Comparison of ENCODE assay signal across 17 cellular contexts in genomic region chr7:662576-662975, GRCh38.
DNase-seq lines count a peak whose midpoint lies in the region; ATAC-seq, FAIRE-seq and TF ChIP-seq lines count a peak whose summit lies in the region.
"Had no signal": no experiment of that assay in that cellular context is flagged by ENCODE, and none has a peak within 500 bp of the region (broad histone marks: within the 10 kb centered on the region; RNA-seq: fewer than 3 reads in every experiment).

No MANE protein-coding gene starts in this region.

- H4K91ac ChIP-seq in H1 (replicated peaks; ENCODE audit: insufficient read length, low read length) = no peak overlapping the region

- TF ChIP-seq POLR2A in H1 (IDR thresholded peaks at IDR 0.05; ENCODE audit: control extremely low read depth in 1 of 2, low read depth in 2 of 2, low read length in 2 of 2) = no peak

- H4K20me1 ChIP-seq in H1 (replicated peaks in 1 of 2; ENCODE audit: control insufficient read depth in 1 of 2, insufficient read depth in 2 of 2, low read length in 2 of 2) = peaks cover 0 to 4% of the 10 kb centered on the region in 2 experiments

- peaks cover 10% of the 10 kb centered on the region for H3K36me3 Mint-ChIP-seq in activated CD4-positive, alpha-beta T cell treated with anti-CD3 and anti-CD28 coated beads for 36 hours (ENCODE audit: low read depth)
- H3K36me3 Mint-ChIP-seq in activated CD8-positive, alpha-beta T cell treated with anti-CD3 and anti-CD28 coated beads, Interleukin-2, amount 10 ng/mL, durations not matched to agents 7 days and 5 days (ENCODE audit: low read depth) = peaks cover 15% of the 10 kb centered on the region
- no peaks in the 10 kb centered on the region for H3K36me3 Mint-ChIP-seq in stimulated activated effector memory CD8-positive, alpha-beta T cell treated with anti-CD3 and anti-CD28 coated beads, Interleukin-12 subunit alpha, Interleukin-12 subunit beta, amount 100 ng/mL, for 72 hours

- no peak overlapping the region for H2BK12ac ChIP-seq in H1 (ENCODE audit: low read depth, low read length)

- no peak overlapping the region for H3K14ac ChIP-seq in H1 (ENCODE audit: insufficient read length)

- H3K27me3 Mint-ChIP-seq in activated CD4-positive, alpha-beta T cell treated with anti-CD3 and anti-CD28 coated beads for 36 hours = no peaks in the 10 kb centered on the region
- no peaks in the 10 kb centered on the region for H3K27me3 Mint-ChIP-seq in activated CD8-positive, alpha-beta T cell treated with anti-CD3 and anti-CD28 coated beads, Interleukin-2, amount 10 ng/mL, durations not matched to agents 7 days and 5 days (ENCODE audit: low read depth)

- peaks cover 0 to 4% of the 10 kb centered on the region in 2 experiments; a peak in 1 of 4 replicates for H3K79me2 ChIP-seq in H1 (ENCODE audit: control insufficient read depth in 1 of 2, insufficient read depth in 2 of 2, low read length in 2 of 2)

- intact Hi-C loops in activated CD4-positive, alpha-beta T cell treated with anti-CD3 and anti-CD28 coated beads for 36 hours (cut with DNase I, micrococcal nuclease) = no loop called here

- peak overlapping the region; percentile 86; the same call in 1 of the 2 replicates for H4K8ac ChIP-seq in H1 (ENCODE audit: extremely low read depth, insufficient read depth, low read length)

- peaks cover 4% of the 10 kb centered on the region; the same call in 1 of the 2 replicates for H3K23me2 ChIP-seq in H1 (ENCODE audit: low read depth, low read length)

- peaks cover 5% of the 10 kb centered on the region for H3K9me3 Mint-ChIP-seq in activated CD4-positive, alpha-beta T cell treated with anti-CD3 and anti-CD28 coated beads for 36 hours (ENCODE audit: low read depth)
- peaks cover 4% of the 10 kb centered on the region for H3K9me3 Mint-ChIP-seq in activated CD8-positive, alpha-beta T cell treated with anti-CD3 and anti-CD28 coated beads, Interleukin-2, amount 10 ng/mL, durations not matched to agents 7 days and 5 days (ENCODE audit: insufficient read depth)
- peaks cover 3% of the 10 kb centered on the region for H3K9me3 Mint-ChIP-seq in stimulated activated effector memory CD8-positive, alpha-beta T cell treated with anti-CD3 and anti-CD28 coated beads, Interleukin-12 subunit alpha, Interleukin-12 subunit beta, amount 100 ng/mL, for 72 hours

- H3K27ac Mint-ChIP-seq in activated CD4-positive, alpha-beta T cell treated with anti-CD3 and anti-CD28 coated beads for 36 hours = peak overlapping the region; percentile 5
- peak overlapping the region; percentile 52 for H3K27ac Mint-ChIP-seq in activated CD8-positive, alpha-beta T cell treated with anti-CD3 and anti-CD28 coated beads, Interleukin-2, amount 10 ng/mL, durations not matched to agents 7 days and 5 days
- peak overlapping the region; percentile 83 for H3K27ac Mint-ChIP-seq in stimulated activated effector memory CD8-positive, alpha-beta T cell treated with anti-CD3 and anti-CD28 coated beads, Interleukin-12 subunit alpha, Interleukin-12 subunit beta, amount 100 ng/mL, for 72 hours

- no peak for TF ChIP-seq EP300 in H1 (IDR thresholded peaks at IDR 0.05; ENCODE audit: borderline replicate concordance in 1 of 2, low read depth in 2 of 2, low read length in 2 of 2)

- no peak for TF ChIP-seq RAD21 in H1 (IDR thresholded peaks at IDR 0.05 in 1 of 2, conservative IDR thresholded peaks at IDR 0.05 in 1 of 2; ENCODE audit: low read depth in 2 of 2, low read length in 2 of 2)

- H3K56ac ChIP-seq in H1 (replicated peaks; ENCODE audit: insufficient read length, low read depth, low read length) = no peak overlapping the region

- H3K27ac ChIP-seq in H1 (ENCODE audit: low read depth, low read length) = no peak overlapping the region
- H3K27ac ChIP-seq: 22Rv1 had no signal

- H2BK5ac ChIP-seq in H1 (ENCODE audit: low read depth, low read length) = no peak overlapping the region

- H3K79me1 ChIP-seq in H1 (ENCODE audit: low read depth, low read length) = no peaks in the 10 kb centered on the region

- no peak for TF ChIP-seq CTCF in H1 (IDR thresholded peaks at IDR 0.05; ENCODE audit: control extremely low read depth in 1 of 3, insufficient read depth in 1 of 3, low read depth in 1 of 3, low read length in 3 of 3)

- H3K4me1 ChIP-seq in H1 (replicated peaks in 1 of 4; ENCODE audit: control insufficient read depth in 3 of 4, insufficient read depth in 4 of 4, low read length in 3 of 4) = peaks cover 3 to 28% (median 19%) of the 10 kb centered on the region in 4 experiments

- no peak overlapping the region for H3K4me2 ChIP-seq in H1 (ENCODE audit: insufficient read depth in 1 of 2, low read depth in 2 of 2, low read length in 2 of 2)

- POLR2A ChIA-PET in activated CD4-positive, alpha-beta T cell treated with anti-CD3 and anti-CD28 coated beads for 36 hours (lab: Charles Lee) = no interaction called here
- POLR2A ChIA-PET in activated CD8-positive, alpha-beta T cell treated with anti-CD3 and anti-CD28 coated beads, Interleukin-2, amount 10 ng/mL, durations not matched to agents 7 days and 5 days (lab: Charles Lee) = interaction anchor here (0.7 kb wide), 1 partner anchor 278 kb away, joined by 3 read pairs; no protein-coding TSS in a partner anchor
- POLR2A ChIA-PET in H1 (lab: Charles Lee; ENCODE audit: partially characterized antibody) = no interaction called here

- WGBS in H1 (ENCODE audit: extremely low coverage in 1 of 2, insufficient coverage in 1 of 2, insufficient read length in 1 of 2, insufficient replicate concordance in 2 of 2, low coverage in 1 of 2, low lambda C conversion rate in 2 of 2, missing lambda C conversion rate in 1 of 2), 2 experiments = 81% methylated on average over 4 of the region's 4 CpGs; no CpG with 5 or more reads in 1 of the 2 experiments

- no peak overlapping the region for H2AK5ac ChIP-seq in H1 (ENCODE audit: low read depth, low read length)

- H3K36me3 ChIP-seq in H1 (ENCODE audit: control insufficient read depth in 2 of 4, insufficient read depth in 4 of 4, low read length in 3 of 4) = peaks cover 0 to 5% (median 0%) of the 10 kb centered on the region in 4 experiments; a peak in 2 of 8 replicates
- H3K36me3 ChIP-seq: MG63 had no signal

- no peak overlapping the region for H3K4ac ChIP-seq in H1 (replicated peaks; ENCODE audit: insufficient read length, low read depth, low read length)

- no peak overlapping the region for H4K5ac ChIP-seq in H1 (ENCODE audit: insufficient read length, low read depth, low read length)

- peaks cover 11% of the 10 kb centered on the region for H3K4me1 Mint-ChIP-seq in activated CD4-positive, alpha-beta T cell treated with anti-CD3 and anti-CD28 coated beads for 36 hours
- H3K4me1 Mint-ChIP-seq in activated CD8-positive, alpha-beta T cell treated with anti-CD3 and anti-CD28 coated beads, Interleukin-2, amount 10 ng/mL, durations not matched to agents 7 days and 5 days (ENCODE audit: low read depth) = peaks cover 10% of the 10 kb centered on the region
- H3K4me1 Mint-ChIP-seq in stimulated activated effector memory CD8-positive, alpha-beta T cell treated with anti-CD3 and anti-CD28 coated beads, Interleukin-12 subunit alpha, Interleukin-12 subunit beta, amount 100 ng/mL, for 72 hours = peaks cover 12% of the 10 kb centered on the region

- H3K27me3 ChIP-seq in H1 (replicated peaks in 1 of 4; ENCODE audit: control insufficient read depth in 3 of 4, extremely low read depth in 1 of 4, insufficient read depth in 3 of 4, low read length in 3 of 4) = no peaks in the 10 kb centered on the region
- H3K27me3 ChIP-seq: MG63 had no signal

- H3K4me3 Mint-ChIP-seq in activated CD4-positive, alpha-beta T cell treated with anti-CD3 and anti-CD28 coated beads for 36 hours = no peak overlapping the region
- H3K4me3 Mint-ChIP-seq in activated CD8-positive, alpha-beta T cell treated with anti-CD3 and anti-CD28 coated beads, Interleukin-2, amount 10 ng/mL, durations not matched to agents 7 days and 5 days = no peak overlapping the region
- H3K4me3 Mint-ChIP-seq in stimulated activated effector memory CD8-positive, alpha-beta T cell treated with anti-CD3 and anti-CD28 coated beads, Interleukin-12 subunit alpha, Interleukin-12 subunit beta, amount 100 ng/mL, for 72 hours = no peak overlapping the region

- no peak overlapping the region for H3K18ac ChIP-seq in H1 (ENCODE audit: extremely low read depth, low read length)

- no peak overlapping the region for H2BK20ac ChIP-seq in H1 (ENCODE audit: low read length)

- no peaks in the 10 kb centered on the region for H3K9me3 ChIP-seq in H1 (ENCODE audit: insufficient read depth in 2 of 2, low read depth in 1 of 2, low read length in 1 of 2)
- H3K9me3 ChIP-seq: MG63 had no signal

- DNase-seq in activated CD4-positive, alpha-beta T cell treated with anti-CD3 and anti-CD28 coated beads for 36 hours = no peak
- no peak for DNase-seq in activated CD4-positive, alpha-beta T cell treated with anti-CD3 and anti-CD28 coated beads for 4 hours
- no peak for DNase-seq in activated CD8-positive, alpha-beta T cell treated with anti-CD3 and anti-CD28 coated beads, Interleukin-2, amount 10 ng/mL, durations not matched to agents 7 days and 5 days
- DNase-seq in H1 (ENCODE audit: low read depth in 1 of 2, low spot score in 2 of 2) = no peak
- DNase-seq in stimulated activated effector memory CD8-positive, alpha-beta T cell treated with anti-CD3 and anti-CD28 coated beads, Interleukin-12 subunit alpha, Interleukin-12 subunit beta, amount 100 ng/mL, for 72 hours (ENCODE audit: low spot score in 2 of 2) = no peak
- no peak for DNase-seq in NCI-H146 (lab: John Stamatoyannopoulos, UW)
- no peak for DNase-seq in NCI-H2107 treated with DMSO at 0.1 percent for 48 hours (lab: John Stamatoyannopoulos, UW; ENCODE audit: unreplicated experiment)
- DNase-seq in DMS79 (lab: John Stamatoyannopoulos, UW) = no peak
- DNase-seq: H7, MG63, NCI-H1092 treated with DMSO at 0.1 percent for 48 hours, NCI-H187, NCI-H82, Right ventricle myocardium superior had no signal

- CTCF ChIA-PET in activated CD4-positive, alpha-beta T cell treated with anti-CD3 and anti-CD28 coated beads for 36 hours (lab: Charles Lee) = interaction anchor here (0.7 kb wide), 1 partner anchor 109 kb away, joined by 4 read pairs; no protein-coding TSS in a partner anchor
- CTCF ChIA-PET in activated CD8-positive, alpha-beta T cell treated with anti-CD3 and anti-CD28 coated beads, Interleukin-2, amount 10 ng/mL, durations not matched to agents 7 days and 5 days (lab: Charles Lee) = no interaction called here
- CTCF ChIA-PET in H1 (lab: Charles Lee; ENCODE audit: partially characterized antibody) = no interaction called here

- H3K4me3 ChIP-seq in H1 (ENCODE audit: extremely low read depth in 1 of 4, insufficient read depth in 2 of 4, low read depth in 3 of 4, low read length in 4 of 4) = no peak overlapping the region
- H3K4me3 ChIP-seq: MG63 had no signal

- ATAC-seq in activated CD4-positive, alpha-beta T cell treated with anti-CD3 and anti-CD28 coated beads for 36 hours = no peak
- ATAC-seq in activated CD8-positive, alpha-beta T cell treated with anti-CD3 and anti-CD28 coated beads, Interleukin-2, amount 10 ng/mL, durations not matched to agents 7 days and 5 days = no peak
- ATAC-seq in stimulated activated effector memory CD8-positive, alpha-beta T cell treated with anti-CD3 and anti-CD28 coated beads, Interleukin-12 subunit alpha, Interleukin-12 subunit beta, amount 100 ng/mL, for 72 hours = no peak
- ATAC-seq: HepG2, Panc1 had no signal

- no peak overlapping the region for H2BK120ac ChIP-seq in H1 (replicated peaks; ENCODE audit: low read depth, low read length)

- H2BK15ac ChIP-seq in H1 (ENCODE audit: low read length) = no peak overlapping the region

- no peak overlapping the region for H3K9ac ChIP-seq in H1 (replicated peaks in 1 of 4; ENCODE audit: extremely low read depth in 1 of 4, low read depth in 3 of 4, low read length in 3 of 4)

- no peak for FAIRE-seq in H1 (lab: Jason Lieb, UNC)
- FAIRE-seq: HepG2 had no signal

- no peak overlapping the region for H3K23ac ChIP-seq in H1 (ENCODE audit: insufficient read length)

- no peak overlapping the region for H2AFZ ChIP-seq in H1 (ENCODE audit: low read length)

Comparison
In these comparisons a context has a peak if more than half of its experiments do, and no peak if none do; other contexts are left out.
1. H3K27ac Mint-ChIP-seq: peak in every context shown above with its lines; median percentile 83 in stimulated activated effector memory CD8-positive, alpha-beta T cell treated with anti-CD3 and anti-CD28 coated beads, Interleukin-12 subunit alpha, Interleukin-12 subunit beta, amount 100 ng/mL, for 72 hours; 52 in activated CD8-positive, alpha-beta T cell treated with anti-CD3 and anti-CD28 coated beads, Interleukin-2, amount 10 ng/mL, durations not matched to agents 7 days and 5 days; 5 in activated CD4-positive, alpha-beta T cell treated with anti-CD3 and anti-CD28 coated beads for 36 hours.